ENCODE assay signal across 16 cellular contexts in genomic region chr9:76603448-76603895, GRCh38.
DNase-seq lines count a peak whose midpoint lies in the region; ATAC-seq and TF ChIP-seq lines count a peak whose summit lies in the region.
"Had no signal": no experiment of that assay in that cellular context is flagged by ENCODE, and none has a peak within 500 bp of the region (broad histone marks: within the 10 kb centered on the region; RNA-seq: fewer than 3 reads in every experiment).

No MANE protein-coding gene starts in this region.

- ATAC-seq in natural killer cell treated with Interleukin-12 subunit alpha and Interleukin-12 subunit beta and Interleukin-15 and Interleukin-18, amount 100 ng/mL, for 72 hours = peak; percentile 78 to 85
- ATAC-seq in natural killer cell = no peak
- ATAC-seq in activated T-helper 17 cell treated with anti-CD3 and anti-CD28 coated beads, Interleukin-2, amount 50 U/mL, for 72 hours (replicated peaks) = peak; percentile 81
- peak; percentile 30 to 82 for ATAC-seq in left cardiac atrium
- ATAC-seq in GM21381 (IDR thresholded peaks at IDR 0.05; ENCODE audit: unreplicated experiment) = no peak
- ATAC-seq in GM19328 (IDR thresholded peaks at IDR 0.05; ENCODE audit: unreplicated experiment) = no peak
- ATAC-seq in HG03097 (IDR thresholded peaks at IDR 0.05; ENCODE audit: low FRiP score, unreplicated experiment) = no peak

- H3K9me3 Mint-ChIP-seq in natural killer cell treated with Interleukin-12 subunit alpha and Interleukin-12 subunit beta and Interleukin-15 and Interleukin-18, amount 100 ng/mL, for 72 hours = no peaks in the 10 kb centered on the region
- no peaks in the 10 kb centered on the region for H3K9me3 Mint-ChIP-seq in natural killer cell
- H3K9me3 Mint-ChIP-seq in activated T-helper 17 cell treated with anti-CD3 and anti-CD28 coated beads, Interleukin-2, amount 50 U/mL, for 72 hours = no peaks in the 10 kb centered on the region
- H3K9me3 Mint-ChIP-seq: immature natural killer cell, naive B cell had no signal

- no peaks in the 10 kb centered on the region for H3K36me3 Mint-ChIP-seq in natural killer cell treated with Interleukin-12 subunit alpha and Interleukin-12 subunit beta and Interleukin-15 and Interleukin-18, amount 100 ng/mL, for 72 hours
- no peaks in the 10 kb centered on the region for H3K36me3 Mint-ChIP-seq in natural killer cell
- H3K36me3 Mint-ChIP-seq in activated T-helper 17 cell treated with anti-CD3 and anti-CD28 coated beads, Interleukin-2, amount 50 U/mL, for 72 hours (ENCODE audit: low read depth) = no peaks in the 10 kb centered on the region

- TF ChIP-seq CTCF in natural killer cell (IDR thresholded peaks at IDR 0.05) = no peak

- no peaks in the 10 kb centered on the region for H3K27me3 Mint-ChIP-seq in natural killer cell treated with Interleukin-12 subunit alpha and Interleukin-12 subunit beta and Interleukin-15 and Interleukin-18, amount 100 ng/mL, for 72 hours
- H3K27me3 Mint-ChIP-seq in natural killer cell (ENCODE audit: low read depth in 2 of 2) = peaks cover 0 to 4% of the 10 kb centered on the region in 2 donors
- H3K27me3 Mint-ChIP-seq in activated T-helper 17 cell treated with anti-CD3 and anti-CD28 coated beads, Interleukin-2, amount 50 U/mL, for 72 hours = peaks cover 4% of the 10 kb centered on the region
- H3K27me3 Mint-ChIP-seq: naive B cell had no signal

- no peak for DNase-seq in natural killer cell treated with Interleukin-12 subunit alpha and Interleukin-12 subunit beta and Interleukin-15 and Interleukin-18, amount 100 ng/mL, for 72 hours (ENCODE audit: low spot score)
- DNase-seq in natural killer cell = no peak
- peak; percentile 25 for DNase-seq in left cardiac atrium
- DNase-seq in medulla oblongata (ENCODE audit: extremely low spot score) = no peak
- DNase-seq: BE2C; GDM1; immature natural killer cell; naive B cell; NCI-H2029; OCI-M1; stimulated activated CD4-positive, alpha-beta T cell treated with anti-CD3 and anti-CD28 coated beads, Interleukin-12 subunit alpha, Interleukin-12 subunit beta, amount 100 ng/mL, for 4 hours; T-helper 2 cell had no signal

- peak overlapping the region; percentile 26 for H3K4me3 Mint-ChIP-seq in natural killer cell treated with Interleukin-12 subunit alpha and Interleukin-12 subunit beta and Interleukin-15 and Interleukin-18, amount 100 ng/mL, for 72 hours
- no peak overlapping the region for H3K4me3 Mint-ChIP-seq in natural killer cell
- H3K4me3 Mint-ChIP-seq in activated T-helper 17 cell treated with anti-CD3 and anti-CD28 coated beads, Interleukin-2, amount 50 U/mL, for 72 hours = no peak overlapping the region
- H3K4me3 Mint-ChIP-seq: immature natural killer cell, naive B cell had no signal

- intact Hi-C loops in natural killer cell (cut with micrococcal nuclease) (no loop called here), left cardiac atrium (cut with DNase I) (loop anchor here in 1 of 2 donors (10.0 kb wide), 1 partner anchor 51 kb away; no protein-coding TSS in a partner anchor)

- peaks cover 8 to 12% of the 10 kb centered on the region in 2 donors for H3K4me1 Mint-ChIP-seq in natural killer cell treated with Interleukin-12 subunit alpha and Interleukin-12 subunit beta and Interleukin-15 and Interleukin-18, amount 100 ng/mL, for 72 hours (ENCODE audit: low read depth in 2 of 2)
- peaks cover 6% of the 10 kb centered on the region in 2 donors for H3K4me1 Mint-ChIP-seq in natural killer cell
- H3K4me1 Mint-ChIP-seq in activated T-helper 17 cell treated with anti-CD3 and anti-CD28 coated beads, Interleukin-2, amount 50 U/mL, for 72 hours = peaks cover 5% of the 10 kb centered on the region
- H3K4me1 Mint-ChIP-seq: immature natural killer cell had no signal

- H3K27ac Mint-ChIP-seq in natural killer cell treated with Interleukin-12 subunit alpha and Interleukin-12 subunit beta and Interleukin-15 and Interleukin-18, amount 100 ng/mL, for 72 hours = peak overlapping the region; percentile 7 to 85
- no peak overlapping the region for H3K27ac Mint-ChIP-seq in natural killer cell
- peak overlapping the region; percentile 62 for H3K27ac Mint-ChIP-seq in activated T-helper 17 cell treated with anti-CD3 and anti-CD28 coated beads, Interleukin-2, amount 50 U/mL, for 72 hours
- H3K27ac Mint-ChIP-seq: immature natural killer cell had no signal

Comparison
In these comparisons a context has a peak if more than half of its experiments do, and no peak if none do; other contexts are left out.
1. ATAC-seq: peak in natural killer cell treated with Interleukin-12 subunit alpha and Interleukin-12 subunit beta and Interleukin-15 and Interleukin-18, amount 100 ng/mL, for 72 hours (2 of 2), activated T-helper 17 cell treated with anti-CD3 and anti-CD28 coated beads, Interleukin-2, amount 50 U/mL, for 72 hours (single experiment) and left cardiac atrium (2 of 2); none in natural killer cell (0 of 3), GM21381 (single experiment), GM19328 (single experiment) and HG03097 (single experiment).
2. H3K27ac Mint-ChIP-seq: peak in natural killer cell treated with Interleukin-12 subunit alpha and Interleukin-12 subunit beta and Interleukin-15 and Interleukin-18, amount 100 ng/mL, for 72 hours (2 of 2) and activated T-helper 17 cell treated with anti-CD3 and anti-CD28 coated beads, Interleukin-2, amount 50 U/mL, for 72 hours (single experiment); none in natural killer cell (0 of 2).